7 cellular contexts compared by ENCODE assay signal in genomic region chr15:31366169-31366734, GRCh38. TPM values are rescaled to one million over a fixed set of nuclear protein-coding genes. Genes with fewer than 3 reads are reported as not detected.
DNase-seq lines count a peak whose midpoint lies in the region; ATAC-seq, FAIRE-seq and TF ChIP-seq lines count a peak whose summit lies in the region.

No MANE protein-coding gene starts in this region.

- peaks cover 6% of the 10 kb centered on the region for H3K9me1 ChIP-seq in keratinocyte (ENCODE audit: control insufficient read depth, extremely low read depth, insufficient read depth, low read length)

- H3K9me3 ChIP-seq in keratinocyte (ENCODE audit: control insufficient read depth, low read depth, low read length) = no peaks in the 10 kb centered on the region

- dilution Hi-C loops in keratinocyte (cut with MboI; ENCODE audit: extremely low pct_ligation_motif_present, low sequenced_read_pairs) = no loop called here

- H3K27me3 ChIP-seq in KMS-11 (ENCODE audit: insufficient read depth, low read depth) (no peaks in the 10 kb centered on the region), keratinocyte (ENCODE audit: control insufficient read depth, extremely low read depth, insufficient read depth, low read length) (no peaks in the 10 kb centered on the region)

- H3K9ac ChIP-seq in KMS-11 = peak overlapping the region; percentile 11; the same call in 1 of the 2 replicates
- H3K9ac ChIP-seq in keratinocyte (ENCODE audit: control insufficient read depth, extremely low read depth, insufficient read depth, low read length) = peak overlapping the region; percentile 58

- H3K79me2 ChIP-seq in KMS-11 (ENCODE audit: insufficient read depth, low read depth) = peaks cover 97% of the 10 kb centered on the region
- H3K79me2 ChIP-seq in keratinocyte (ENCODE audit: control insufficient read depth, insufficient read depth, low read length) = peaks cover 78% of the 10 kb centered on the region

- no peak for TF ChIP-seq CTCF in KMS-11 (conservative IDR thresholded peaks at IDR 0.05; ENCODE audit: low read depth, low read length)
- TF ChIP-seq CTCF in keratinocyte (optimal IDR thresholded peaks at IDR 0.05 in 1 of 3, IDR thresholded peaks at IDR 0.05 in 1 of 3, conservative IDR thresholded peaks at IDR 0.05 in 1 of 3; ENCODE audit: extremely low read depth in 1 of 3, insufficient read depth in 2 of 3, low read length in 3 of 3) = peak; percentile 2 to 57 (median 15)

- peaks cover 8% of the 10 kb centered on the region; the same call in 1 of the 2 replicates for H4K20me1 ChIP-seq in KMS-11 (ENCODE audit: insufficient read depth)
- peaks cover 2% of the 10 kb centered on the region for H4K20me1 ChIP-seq in keratinocyte (ENCODE audit: control insufficient read depth, extremely low read depth, insufficient read depth, low read length)

- H3K4me3 ChIP-seq in KMS-11 (IDR thresholded peaks at IDR 0.05; ENCODE audit: insufficient read depth, low read depth, low read length) (no peak overlapping the region), keratinocyte (ENCODE audit: control insufficient read depth in 2 of 3, extremely low read depth in 1 of 3, insufficient read depth in 2 of 3, low read depth in 1 of 3, low read length in 3 of 3) (peak overlapping the region in 1 of 3 experiments; percentile 35)

- DNase-seq in amniotic epithelial cell (ENCODE audit: low read depth) (peak; percentile 49), keratinocyte (ENCODE audit: low read depth, low spot score) (no peak), superior temporal gyrus (ENCODE audit: extremely low spot score) (peak; percentile 66), T1000 (lab: John Stamatoyannopoulos, UW) (no peak)
- DNase-seq in activated CD4-positive, alpha-beta T cell treated with anti-CD3 and anti-CD28 coated beads, Interleukin-2, amount 50 U/mL, for 1 hour = no peak

- peak; percentile 76 for FAIRE-seq in keratinocyte (lab: Jason Lieb, UNC)

- H2AFZ ChIP-seq in KMS-11 (ENCODE audit: low read depth) (no peak overlapping the region), keratinocyte (ENCODE audit: control insufficient read depth, low read length) (no peak overlapping the region)

- peaks cover 93% of the 10 kb centered on the region for H3K4me1 ChIP-seq in KMS-11 (ENCODE audit: low read depth, poor library complexity, severe bottlenecking)
- H3K4me1 ChIP-seq in keratinocyte (ENCODE audit: control insufficient read depth, extremely low read depth, insufficient read depth, low read length) = peaks cover 72% of the 10 kb centered on the region

- no peak for ATAC-seq in HG03521 (IDR thresholded peaks at IDR 0.05; ENCODE audit: unreplicated experiment)

- no peaks in the 10 kb centered on the region for H3K36me3 ChIP-seq in KMS-11 (ENCODE audit: insufficient read depth)
- no peaks in the 10 kb centered on the region for H3K36me3 ChIP-seq in keratinocyte (ENCODE audit: control insufficient read depth in 2 of 2, extremely low read depth in 1 of 2, insufficient read depth in 2 of 2, low read length in 2 of 2)

- H3K27ac ChIP-seq in KMS-11 = peak overlapping the region; percentile 79; the same call in 1 of the 2 replicates
- peak overlapping the region; percentile 52 for H3K27ac ChIP-seq in keratinocyte (ENCODE audit: control insufficient read depth, insufficient read depth, low read length)

- peak overlapping the region; percentile 60 for H3K4me2 ChIP-seq in KMS-11
- H3K4me2 ChIP-seq in keratinocyte (ENCODE audit: control insufficient read depth, extremely low read depth, insufficient read depth, low read depth, low read length) = peak overlapping the region; percentile 67

RNA-seq across cellular contexts. Expression of gene KLF13, which starts 39.6 kb away (rescaled TPM):
- 42.4 to 66.7 TPM (median 59.8 TPM) in 3 replicates for polyA plus RNA-seq in keratinocyte
- 25.8 TPM for polyA plus RNA-seq in keratinocyte (2011; ENCODE audit: low read depth)
- 44.4 and 68.0 TPM in 2 replicates for polyA plus RNA-seq in keratinocyte (2011; cell fraction: cytosol; rRNA removed)
- 107 and 118 TPM in 2 replicates for polyA plus RNA-seq in keratinocyte (2011; cell fraction: nucleus; rRNA removed)
- polyA plus RNA-seq in keratinocyte (2012; ENCODE audit: low replicate concordance) = 58.5 and 59.0 TPM in 2 replicates
- polyA minus RNA-seq in keratinocyte = 52.2 to 63.3 TPM (median 62.0 TPM) in 3 replicates
- polyA minus RNA-seq in keratinocyte (2011; cell fraction: cytosol; rRNA and poly(A)+ RNA removed) = 49.5 TPM
- 45.8 and 58.6 TPM in 2 replicates for polyA minus RNA-seq in keratinocyte (2011; cell fraction: nucleus; rRNA and poly(A)+ RNA removed)

Comparison
In these comparisons a context has a peak if more than half of its experiments do, and no peak if none do; other contexts are left out.
1. DNase-seq: peak in amniotic epithelial cell (single experiment) and superior temporal gyrus (single experiment); none in keratinocyte (single experiment), T1000 (single experiment) and activated CD4-positive, alpha-beta T cell treated with anti-CD3 and anti-CD28 coated beads, Interleukin-2, amount 50 U/mL, for 1 hour (single experiment).